ENCODE assay signal across 19 cellular contexts in the genomic region with DNA sequence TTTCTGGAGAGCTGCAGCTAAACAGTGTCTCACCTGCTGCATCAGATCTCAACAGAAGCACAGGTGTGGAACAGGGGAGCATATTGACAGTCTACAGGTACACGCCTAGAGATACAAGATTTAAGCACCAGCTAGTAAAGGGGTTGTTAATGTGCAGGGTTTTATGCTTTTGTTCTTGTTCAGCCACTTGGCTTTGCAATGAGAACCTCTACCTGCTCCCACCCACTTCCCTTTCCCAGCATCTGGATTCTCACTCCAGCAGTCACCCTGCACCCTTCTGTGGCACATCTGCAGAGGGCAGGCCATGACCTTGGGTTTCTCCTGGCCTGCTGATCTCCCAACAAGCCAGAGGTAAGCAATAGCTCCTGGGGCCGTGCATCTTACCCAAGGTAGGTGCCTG.
DNase-seq lines count a peak whose midpoint lies in the region; TF ChIP-seq lines count a peak whose summit lies in the region.
"Had no signal": no experiment of that assay in that cellular context is flagged by ENCODE, and none has a peak within 500 bp of the region (broad histone marks: within the 10 kb centered on the region; RNA-seq: fewer than 3 reads in every experiment).

No MANE protein-coding gene starts in this region.

- H4K8ac ChIP-seq in H9 (replicated peaks; ENCODE audit: insufficient read length, low read depth, low read length), result no peak overlapping the region

- H4K5ac ChIP-seq in H9 (ENCODE audit: insufficient read length, low read depth, low read length), result no peak overlapping the region

- TF ChIP-seq POLR2A in esophagus muscularis mucosa (IDR thresholded peaks at IDR 0.05; ENCODE audit: low read depth) (no peak), thyroid gland (IDR thresholded peaks at IDR 0.05) (no peak)

- H4K20me1 ChIP-seq in H9 (ENCODE audit: control insufficient read depth, insufficient read depth, insufficient read length), result no peaks in the 10 kb centered on the region
- H4K20me1 ChIP-seq: BLaER1 had no signal

- H3T11ph ChIP-seq in H9 (ENCODE audit: low read length), result no peak overlapping the region

- H3K79me2 ChIP-seq in H9 (ENCODE audit: insufficient read depth, low read length), result no peaks in the 10 kb centered on the region

- no peak overlapping the region for H4K91ac ChIP-seq in H9 (ENCODE audit: insufficient read length, low read depth, low read length)

- H3K23me2 ChIP-seq in H9 (ENCODE audit: insufficient read length, low read depth, low read length, poor library complexity, severe bottlenecking), result no peaks in the 10 kb centered on the region

- H3K4me3 Mint-ChIP-seq in H9 (no peak overlapping the region), osteocyte (ENCODE audit: unreplicated experiment) (no peak overlapping the region)
- H3K4me3 Mint-ChIP-seq in activated naive CD4-positive, alpha-beta T cell treated with anti-CD3 and anti-CD28 coated beads for 36 hours, result no peak overlapping the region
- H3K4me3 Mint-ChIP-seq: B cell; CD4-positive, CD25-positive, alpha-beta regulatory T cell; CD8-positive, alpha-beta T cell; GM23338; HFFc6 had no signal

- H3K36me3 ChIP-seq in esophagus muscularis mucosa, result no peaks in the 10 kb centered on the region
- H3K36me3 ChIP-seq in thyroid gland, result no peaks in the 10 kb centered on the region
- H3K36me3 ChIP-seq: BLaER1, HAP-1 had no signal

- no peak overlapping the region for H3K56ac ChIP-seq in H9 (ENCODE audit: insufficient read length, low read depth, low read length)

- H3K27me3 Mint-ChIP-seq in H9 (ENCODE audit: low read depth) (no peaks in the 10 kb centered on the region), osteocyte (ENCODE audit: unreplicated experiment) (no peaks in the 10 kb centered on the region)
- H3K27me3 Mint-ChIP-seq in activated naive CD4-positive, alpha-beta T cell treated with anti-CD3 and anti-CD28 coated beads for 36 hours (ENCODE audit: low read depth), result peaks cover 3% of the 10 kb centered on the region

- H3K4me1 ChIP-seq in H9 (ENCODE audit: insufficient read depth, low read length) (no peaks in the 10 kb centered on the region), esophagus muscularis mucosa (no peaks in the 10 kb centered on the region), thyroid gland (no peaks in the 10 kb centered on the region)
- H3K4me1 ChIP-seq: BLaER1 had no signal

- WGBS in H9 (ENCODE audit: extremely low coverage, insufficient read length, low lambda C conversion rate), result no CpG with 5 or more reads among the region's 2 CpGs
- 78% methylated on average over 2 of the region's 2 CpGs for WGBS in esophagus muscularis mucosa
- WGBS in thyroid gland, 2 donors, result 82 to 92% methylated on average over 2 of the region's 2 CpGs

- CTCF ChIA-PET in activated naive CD4-positive, alpha-beta T cell treated with anti-CD3 and anti-CD28 coated beads for 36 hours (lab: Charles Lee), result no interaction called here

- TF ChIP-seq EP300 in esophagus muscularis mucosa (IDR thresholded peaks at IDR 0.05), result no peak

- no peak overlapping the region for H2BK15ac ChIP-seq in H9 (ENCODE audit: low read depth, low read length)

- no peak overlapping the region; a peak in 2 of 7 replicates for H3K27ac Mint-ChIP-seq in H9
- H3K27ac Mint-ChIP-seq in osteocyte (ENCODE audit: unreplicated experiment), result no peak overlapping the region
- H3K27ac Mint-ChIP-seq in activated naive CD4-positive, alpha-beta T cell treated with anti-CD3 and anti-CD28 coated beads for 36 hours, result no peak overlapping the region
- H3K27ac Mint-ChIP-seq: B cell; CD4-positive, CD25-positive, alpha-beta regulatory T cell; CD8-positive, alpha-beta T cell; GM23338; HFFc6 had no signal

- no peak overlapping the region for H2BK20ac ChIP-seq in H9 (ENCODE audit: low read depth, low read length, poor library complexity, severe bottlenecking)

- no peak overlapping the region; the same call in 1 of the 2 replicates for H3K14ac ChIP-seq in H9 (ENCODE audit: insufficient read depth, low read length)

- H3K27me3 ChIP-seq in H9 (ENCODE audit: insufficient read depth, low read length) (no peaks in the 10 kb centered on the region), esophagus muscularis mucosa (no peaks in the 10 kb centered on the region), thyroid gland (no peaks in the 10 kb centered on the region)
- H3K27me3 ChIP-seq: BLaER1 had no signal

- no peak overlapping the region for H3K23ac ChIP-seq in H9 (ENCODE audit: insufficient read length, low read depth, low read length)

- DNase-seq in DMS79 treated with DMSO at 0.1 percent for 48 hours (lab: John Stamatoyannopoulos, UW) (peak; percentile 24), DMS79 (lab: John Stamatoyannopoulos, UW) (no peak), H9 (peak; percentile 18), esophagus muscularis mucosa (ENCODE audit: extremely low spot score) (peak; percentile 74), osteocyte (ENCODE audit: extremely low spot score, unreplicated experiment) (peak; percentile 40), COLO829 (ENCODE audit: low spot score) (no peak), thyroid gland (no peak)
- DNase-seq in activated naive CD4-positive, alpha-beta T cell treated with anti-CD3 and anti-CD28 coated beads for 36 hours, result no peak
- DNase-seq: CD4-positive, CD25-positive, alpha-beta regulatory T cell; CD8-positive, alpha-beta T cell; DMS 273 treated with DMSO at 0.1 percent for 48 hours; DND-41; HFFc6 had no signal

- H3K4me1 Mint-ChIP-seq in H9 (no peaks in the 10 kb centered on the region), osteocyte (ENCODE audit: unreplicated experiment) (no peaks in the 10 kb centered on the region)
- no peaks in the 10 kb centered on the region for H3K4me1 Mint-ChIP-seq in activated naive CD4-positive, alpha-beta T cell treated with anti-CD3 and anti-CD28 coated beads for 36 hours (ENCODE audit: low read depth)
- H3K4me1 Mint-ChIP-seq: B cell; CD4-positive, CD25-positive, alpha-beta regulatory T cell; GM23338 had no signal

- H3K4ac ChIP-seq in H9 (ENCODE audit: low read depth, low read length), result no peak overlapping the region

- no peaks in the 10 kb centered on the region for H3K9me3 ChIP-seq in H9 (ENCODE audit: control insufficient read depth, low read depth, low read length)
- no peaks in the 10 kb centered on the region for H3K9me3 ChIP-seq in esophagus muscularis mucosa
- no peaks in the 10 kb centered on the region for H3K9me3 ChIP-seq in thyroid gland
- H3K9me3 ChIP-seq: BLaER1, HAP-1 had no signal

- H3K18ac ChIP-seq in H9 (ENCODE audit: insufficient read length, low read depth, low read length), result no peak overlapping the region

- H3K27ac ChIP-seq in H9 (ENCODE audit: insufficient read length, low read depth, low read length) (no peak overlapping the region), esophagus muscularis mucosa (replicated peaks in 1 of 4) (no peak overlapping the region), thyroid gland (no peak overlapping the region)
- H3K27ac ChIP-seq: 22Rv1, BLaER1, C4-2B had no signal

- no peak overlapping the region for H2AK5ac ChIP-seq in H9 (ENCODE audit: insufficient read length, low read length)

- H3K4me3 ChIP-seq in esophagus muscularis mucosa (no peak overlapping the region), thyroid gland (replicated peaks in 1 of 3) (no peak overlapping the region)
- H3K4me3 ChIP-seq: BLaER1, GM23338, HAP-1 had no signal

- TF ChIP-seq CTCF in H9 (conservative IDR thresholded peaks at IDR 0.05) (no peak), esophagus muscularis mucosa (IDR thresholded peaks at IDR 0.05) (no peak), osteocyte (IDR thresholded peaks at IDR 0.05) (no peak), thyroid gland (IDR thresholded peaks at IDR 0.05) (no peak)

- H2BK5ac ChIP-seq in H9 (ENCODE audit: insufficient read length, low read length), result no peak overlapping the region

- no peak overlapping the region for H3K9ac ChIP-seq in H9 (ENCODE audit: extremely low read depth, insufficient read length, low read length)
- H3K9ac ChIP-seq: BLaER1 had no signal

- intact Hi-C loops in esophagus muscularis mucosa (cut with DNase I) (no loop called here), thyroid gland (cut with DNase I) (no loop called here)
- intact Hi-C loops in activated naive CD4-positive, alpha-beta T cell treated with anti-CD3 and anti-CD28 coated beads for 36 hours (cut with micrococcal nuclease), result no loop called here

- no peak overlapping the region for H2AFZ ChIP-seq in H9 (ENCODE audit: low read length)
- H2AFZ ChIP-seq: GM23338 had no signal

- H2BK120ac ChIP-seq in H9 (ENCODE audit: low read depth, low read length, poor library complexity, severe bottlenecking), result no peak overlapping the region

- H3K36me3 Mint-ChIP-seq in H9 (ENCODE audit: insufficient read depth in 1 of 3, low read depth in 3 of 3), result peaks cover 2 to 9% (median 8%) of the 10 kb centered on the region in 3 experiments; a peak in 5 of 7 replicates
- H3K36me3 Mint-ChIP-seq in osteocyte (ENCODE audit: unreplicated experiment), result no peaks in the 10 kb centered on the region
- no peaks in the 10 kb centered on the region for H3K36me3 Mint-ChIP-seq in activated naive CD4-positive, alpha-beta T cell treated with anti-CD3 and anti-CD28 coated beads for 36 hours (ENCODE audit: low read depth)
- H3K36me3 Mint-ChIP-seq: CD4-positive, CD25-positive, alpha-beta regulatory T cell; CD8-positive, alpha-beta T cell had no signal

- no peaks in the 10 kb centered on the region for H3K79me1 ChIP-seq in H9 (ENCODE audit: insufficient read depth, low read depth, low read length, poor library complexity, severe bottlenecking)

- H3K4me2 ChIP-seq in H9 (ENCODE audit: insufficient read depth, insufficient read length, low read length), result no peak overlapping the region
- H3K4me2 ChIP-seq: BLaER1, GM23338 had no signal

- H2BK12ac ChIP-seq in H9 (ENCODE audit: insufficient read length, low read depth, low read length), result no peak overlapping the region

- H3K9me3 Mint-ChIP-seq in H9 (peaks cover 3 to 10% of the 10 kb centered on the region in 2 experiments), osteocyte (ENCODE audit: unreplicated experiment) (peaks cover 4% of the 10 kb centered on the region)
- peaks cover 2% of the 10 kb centered on the region for H3K9me3 Mint-ChIP-seq in activated naive CD4-positive, alpha-beta T cell treated with anti-CD3 and anti-CD28 coated beads for 36 hours

Comparison
In these comparisons a context has a peak if more than half of its experiments do, and no peak if none do; other contexts are left out.
1. DNase-seq: peak in DMS79 treated with DMSO at 0.1 percent for 48 hours (single experiment), H9 (single experiment), esophagus muscularis mucosa (single experiment) and osteocyte (single experiment); none in DMS79 (single experiment), COLO829 (single experiment), thyroid gland (0 of 2) and activated naive CD4-positive, alpha-beta T cell treated with anti-CD3 and anti-CD28 coated beads for 36 hours (single experiment).